ENCODE assay signal across 22 cellular contexts in the genomic region with DNA sequence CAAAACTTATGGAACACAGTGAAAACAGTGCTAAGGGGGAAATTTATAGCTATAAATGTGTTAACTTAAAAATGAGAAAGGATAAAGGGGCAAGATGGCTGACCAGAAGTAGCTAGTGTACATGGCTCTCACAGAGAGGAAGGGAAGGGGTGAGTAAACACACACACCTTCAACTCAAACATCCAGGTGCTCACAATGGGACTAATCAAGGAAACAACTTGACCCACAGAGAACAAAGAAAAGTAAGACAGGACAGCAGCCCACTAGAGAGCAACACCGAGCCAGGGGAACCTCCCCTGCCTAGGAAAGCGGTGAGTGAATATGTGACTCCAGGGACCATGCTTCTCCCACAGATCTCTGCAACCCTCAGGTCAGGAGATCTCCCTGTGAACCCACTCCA.
"Had no signal": no experiment of that assay in that cellular context is flagged by ENCODE, and none has a peak within 500 bp of the region (broad histone marks: within the 10 kb centered on the region; RNA-seq: fewer than 3 reads in every experiment).

No MANE protein-coding gene starts in this region.

- H3K4me3 ChIP-seq: hepatocyte, neural progenitor cell, thoracic aorta, upper lobe of left lung had no signal

- H3K9ac ChIP-seq: neural progenitor cell had no signal

- H3K79me2 ChIP-seq: hepatocyte had no signal

- H3K27ac ChIP-seq: hepatocyte, neural progenitor cell, thoracic aorta, upper lobe of left lung had no signal

- H3K27ac Mint-ChIP-seq: activated CD4-positive, alpha-beta T cell treated with anti-CD3 and anti-CD28 coated beads, Interleukin-2, amount 10 ng/mL, durations not matched to agents 24 days and 14 days; activated CD8-positive, alpha-beta T cell treated with anti-CD3 and anti-CD28 coated beads for 36 hours; activated naive CD4-positive, alpha-beta T cell treated with anti-CD3 and anti-CD28 coated beads, Interleukin-2, amount 50 U/mL, for 24 hours; activated T-helper 1 cell treated with anti-CD3 and anti-CD28 coated beads, Interleukin-12 subunit alpha, Interleukin-12 subunit beta, Interleukin-2, Interleukin-4 antibody, amounts not matched to agents 30 ng/mL and 10 ng/mL and 1 ng/mL, durations not matched to agents 14 hours and 24 hours and 36 hours; brain; naive thymus-derived CD4-positive, alpha-beta T cell; neural progenitor cell had no signal

- H3K4me3 Mint-ChIP-seq: activated CD4-positive, alpha-beta T cell treated with anti-CD3 and anti-CD28 coated beads, Interleukin-2, amount 10 ng/mL, durations not matched to agents 24 days and 14 days; activated CD8-positive, alpha-beta T cell treated with anti-CD3 and anti-CD28 coated beads for 36 hours; activated naive CD4-positive, alpha-beta T cell treated with anti-CD3 and anti-CD28 coated beads, Interleukin-2, amount 50 U/mL, for 24 hours; activated T-helper 1 cell treated with anti-CD3 and anti-CD28 coated beads, Interleukin-12 subunit alpha, Interleukin-12 subunit beta, Interleukin-2, Interleukin-4 antibody, amounts not matched to agents 30 ng/mL and 10 ng/mL and 1 ng/mL, durations not matched to agents 14 hours and 24 hours and 36 hours; brain; neural progenitor cell had no signal

- FAIRE-seq: endothelial cell of umbilical vein had no signal

- ATAC-seq: activated CD4-positive, CD25-positive, alpha-beta regulatory T cell treated with anti-CD3 and anti-CD28 coated beads, Interleukin-2, amount 50 U/mL, for 24 hours; activated CD8-positive, alpha-beta T cell treated with anti-CD3 and anti-CD28 coated beads for 36 hours; esophagus mucosa; naive thymus-derived CD4-positive, alpha-beta T cell had no signal

- H3K27me3 Mint-ChIP-seq: activated CD4-positive, alpha-beta T cell treated with anti-CD3 and anti-CD28 coated beads, Interleukin-2, amount 10 ng/mL, durations not matched to agents 24 days and 14 days; activated CD8-positive, alpha-beta T cell treated with anti-CD3 and anti-CD28 coated beads for 36 hours; activated naive CD4-positive, alpha-beta T cell treated with anti-CD3 and anti-CD28 coated beads, Interleukin-2, amount 50 U/mL, for 24 hours; brain; naive thymus-derived CD4-positive, alpha-beta T cell had no signal

- H3K4me1 ChIP-seq: upper lobe of left lung had no signal

- H3K27me3 ChIP-seq: hepatocyte, neural progenitor cell, upper lobe of left lung had no signal

- H3K4me2 ChIP-seq: hepatocyte, neural progenitor cell had no signal

- H3K4me1 Mint-ChIP-seq: activated CD4-positive, alpha-beta T cell treated with anti-CD3 and anti-CD28 coated beads, Interleukin-2, amount 10 ng/mL, durations not matched to agents 24 days and 14 days; activated naive CD4-positive, alpha-beta T cell treated with anti-CD3 and anti-CD28 coated beads, Interleukin-2, amount 50 U/mL, for 24 hours had no signal

- DNase-seq: activated CD4-positive, alpha-beta T cell treated with anti-CD3 and anti-CD28 coated beads, Interleukin-2, amount 10 ng/mL, durations not matched to agents 24 days and 14 days; activated CD8-positive, alpha-beta T cell treated with anti-CD3 and anti-CD28 coated beads for 36 hours; activated gamma-delta T cell treated with Interleukin-2 at 50 U/mL for 16 hours; anterior cingulate cortex; dermis blood vessel endothelial cell; effector CD8-positive, alpha-beta T cell; foreskin melanocyte; kidney glomerular epithelial cell; naive thymus-derived CD4-positive, alpha-beta T cell; retina; stimulated activated CD4-positive, alpha-beta T cell treated with anti-CD3 and anti-CD28 coated beads, Interleukin-2, amount 100 ng/mL, for 48 hours; stimulated activated naive CD4-positive, alpha-beta T cell; upper lobe of left lung had no signal

- H2AFZ ChIP-seq: hepatocyte, neural progenitor cell had no signal
